ENCODE assay signal across 13 cellular contexts in genomic region chr5:172886396-172886932, GRCh38. TPM values are rescaled to one million over a fixed set of nuclear protein-coding genes. Genes with fewer than 3 reads are reported as not detected.
DNase-seq lines count a peak whose midpoint lies in the region; ATAC-seq, FAIRE-seq and TF ChIP-seq lines count a peak whose summit lies in the region.
"Had no signal": no experiment of that assay in that cellular context is flagged by ENCODE, and none has a peak within 500 bp of the region (broad histone marks: within the 10 kb centered on the region; RNA-seq: fewer than 3 reads in every experiment).

No MANE protein-coding gene starts in this region.

- H3K36me3 Mint-ChIP-seq in CD8-positive, alpha-beta T cell = peaks cover 57% of the 10 kb centered on the region
- peaks cover 40 to 62% of the 10 kb centered on the region in 2 donors for H3K36me3 Mint-ChIP-seq in stimulated activated naive B cell treated with anti-CD40 and anti-IgM and Interleukin-4, amounts not matched to agents 10 μg/mL and 1 μg/mL and 100 μg/mL, for 72 hours
- H3K36me3 Mint-ChIP-seq in activated CD4-positive, alpha-beta memory T cell treated with anti-CD3 and anti-CD28 coated beads for 36 hours = peaks cover 5% of the 10 kb centered on the region
- no peaks in the 10 kb centered on the region for H3K36me3 Mint-ChIP-seq in activated T-helper 2 cell treated with anti-CD3 and anti-CD28 coated beads, Interferon-gamma antibody, Interleukin-2, Interleukin-4, amounts not matched to agents 10 μg/mL and 5 μg/mL and 100 μg/mL, durations not matched to agents 14 hours and 24 hours and 36 hours (ENCODE audit: low read depth)

- no peaks in the 10 kb centered on the region for H3K9me3 ChIP-seq in CD8-positive, alpha-beta T cell (ENCODE audit: low read length)
- H3K9me3 ChIP-seq in K562 (replicated peaks; ENCODE audit: control insufficient read depth, insufficient read depth, low read depth, low read length) (no peaks in the 10 kb centered on the region), HepG2 (ENCODE audit: low read length) (no peaks in the 10 kb centered on the region)
- H3K9me3 ChIP-seq: HAP-1, SJSA1 had no signal

- H3K9me3 Mint-ChIP-seq in CD8-positive, alpha-beta T cell = no peaks in the 10 kb centered on the region
- H3K9me3 Mint-ChIP-seq in stimulated activated naive B cell treated with anti-CD40 and anti-IgM and Interleukin-4, amounts not matched to agents 10 μg/mL and 1 μg/mL and 100 μg/mL, for 72 hours = peaks cover 0 to 5% of the 10 kb centered on the region in 2 donors
- H3K9me3 Mint-ChIP-seq in activated CD4-positive, alpha-beta memory T cell treated with anti-CD3 and anti-CD28 coated beads for 36 hours = no peaks in the 10 kb centered on the region
- no peaks in the 10 kb centered on the region for H3K9me3 Mint-ChIP-seq in activated T-helper 2 cell treated with anti-CD3 and anti-CD28 coated beads, Interferon-gamma antibody, Interleukin-2, Interleukin-4, amounts not matched to agents 10 μg/mL and 5 μg/mL and 100 μg/mL, durations not matched to agents 14 hours and 24 hours and 36 hours

- no peaks in the 10 kb centered on the region for H3K27me3 Mint-ChIP-seq in CD8-positive, alpha-beta T cell (ENCODE audit: low read depth)
- no peaks in the 10 kb centered on the region for H3K27me3 Mint-ChIP-seq in stimulated activated naive B cell treated with anti-CD40 and anti-IgM and Interleukin-4, amounts not matched to agents 10 μg/mL and 1 μg/mL and 100 μg/mL, for 72 hours
- H3K27me3 Mint-ChIP-seq in activated CD4-positive, alpha-beta memory T cell treated with anti-CD3 and anti-CD28 coated beads for 36 hours = no peaks in the 10 kb centered on the region
- H3K27me3 Mint-ChIP-seq in activated T-helper 2 cell treated with anti-CD3 and anti-CD28 coated beads, Interferon-gamma antibody, Interleukin-2, Interleukin-4, amounts not matched to agents 10 μg/mL and 5 μg/mL and 100 μg/mL, durations not matched to agents 14 hours and 24 hours and 36 hours (ENCODE audit: low read depth) = no peaks in the 10 kb centered on the region

- H3K9ac ChIP-seq in K562 (ENCODE audit: insufficient read depth in 1 of 2, low read depth in 2 of 2, low read length in 2 of 2) (no peak overlapping the region), HepG2 (ENCODE audit: insufficient read depth, low read depth, low read length) (no peak overlapping the region)

- no peaks in the 10 kb centered on the region for H3K27me3 ChIP-seq in CD8-positive, alpha-beta T cell (ENCODE audit: insufficient read depth, low read length)
- H3K27me3 ChIP-seq in K562 (ENCODE audit: control insufficient read depth in 2 of 2, insufficient read depth in 2 of 2, low read length in 2 of 2) = no peaks in the 10 kb centered on the region
- no peaks in the 10 kb centered on the region for H3K27me3 ChIP-seq in HepG2 (ENCODE audit: control insufficient read depth in 1 of 2, insufficient read depth in 2 of 2, low read length in 2 of 2)
- H3K27me3 ChIP-seq: SJSA1 had no signal

- TF ChIP-seq EP300 in K562 (IDR thresholded peaks at IDR 0.05; ENCODE audit: low read length) (no peak), HepG2 (IDR thresholded peaks at IDR 0.05; ENCODE audit: low read depth in 2 of 2, low read length in 2 of 2) (no peak), HepG2 (CRISPR knock-in tag; IDR thresholded peaks at IDR 0.05; ENCODE audit: borderline replicate concordance) (no peak)

- H3K4me3 ChIP-seq in CD8-positive, alpha-beta T cell (ENCODE audit: low read depth, low read length) = no peak overlapping the region
- H3K4me3 ChIP-seq in K562 (no peak overlapping the region), HepG2 (replicated peaks in 1 of 3; ENCODE audit: insufficient read depth in 1 of 3, low read depth in 2 of 3, low read length in 3 of 3) (no peak overlapping the region; a peak in 1 of 6 replicates)
- H3K4me3 ChIP-seq: HAP-1, SJSA1 had no signal

- BruUV-seq in K562 (replicated peaks; lab: Mats Ljungman, UMichigan) (no TSS peak), HepG2 (replicated peaks; lab: Mats Ljungman, UMichigan) (no TSS peak)

- 68% methylated on average over 8 of the region's 8 CpGs for WGBS in K562 (ENCODE audit: insufficient coverage, low coverage, missing lambda C conversion rate)
- WGBS in HepG2 (ENCODE audit: low lambda C conversion rate) = 83% methylated on average over 8 of the region's 8 CpGs

- TF ChIP-seq RAD21 in K562 (CRISPR knock-in tag; conservative IDR thresholded peaks at IDR 0.05 in 1 of 2, IDR thresholded peaks at IDR 0.05 in 1 of 2) = no peak
- TF ChIP-seq RAD21 in HepG2 (CRISPR knock-in tag; IDR thresholded peaks at IDR 0.05) = no peak

- H3K4me3 Mint-ChIP-seq in CD8-positive, alpha-beta T cell = no peak overlapping the region
- no peak overlapping the region for H3K4me3 Mint-ChIP-seq in stimulated activated naive B cell treated with anti-CD40 and anti-IgM and Interleukin-4, amounts not matched to agents 10 μg/mL and 1 μg/mL and 100 μg/mL, for 72 hours
- no peak overlapping the region for H3K4me3 Mint-ChIP-seq in activated CD4-positive, alpha-beta memory T cell treated with anti-CD3 and anti-CD28 coated beads for 36 hours
- no peak overlapping the region for H3K4me3 Mint-ChIP-seq in activated T-helper 2 cell treated with anti-CD3 and anti-CD28 coated beads, Interferon-gamma antibody, Interleukin-2, Interleukin-4, amounts not matched to agents 10 μg/mL and 5 μg/mL and 100 μg/mL, durations not matched to agents 14 hours and 24 hours and 36 hours (ENCODE audit: low read depth)

- in situ Hi-C loops in K562 (cut with MboI) (no loop called here), HepG2 (cut with HindIII; ENCODE audit: extremely low pct_ligation_motif_present, low pct_unique_long_range_greater_than_20kb) (no loop called here)

- peaks cover 22% of the 10 kb centered on the region for H3K36me3 ChIP-seq in CD8-positive, alpha-beta T cell (ENCODE audit: insufficient read depth, low read length)
- peaks cover 16% of the 10 kb centered on the region; the same call in 2 of the 3 replicates for H3K36me3 ChIP-seq in K562 (ENCODE audit: control insufficient read depth, insufficient read depth, low read length)
- H3K36me3 ChIP-seq in HepG2 (replicated peaks in 1 of 2; ENCODE audit: control insufficient read depth in 1 of 2, insufficient read depth in 2 of 2, low read length in 2 of 2) = peaks cover 23 to 65% of the 10 kb centered on the region in 2 experiments; a peak in 4 of 5 replicates

- intact Hi-C loops in CD8-positive, alpha-beta T cell (cut with DNase I, micrococcal nuclease) = no loop called here
- intact Hi-C loops in K562 (cut with micrococcal nuclease) = no loop called here
- intact Hi-C loops in HepG2 (cut with micrococcal nuclease; ENCODE audit: unreplicated experiment) = no loop called here
- intact Hi-C loops in activated CD4-positive, alpha-beta memory T cell treated with anti-CD3 and anti-CD28 coated beads for 36 hours (cut with micrococcal nuclease) = no loop called here
- intact Hi-C loops in activated T-helper 2 cell treated with anti-CD3 and anti-CD28 coated beads, Interferon-gamma antibody, Interleukin-2, Interleukin-4, amounts not matched to agents 10 μg/mL and 5 μg/mL and 100 μg/mL, durations not matched to agents 14 hours and 24 hours and 36 hours (cut with micrococcal nuclease) = no loop called here

- no peak overlapping the region for H3K4me2 ChIP-seq in K562 (ENCODE audit: insufficient read depth, low read length)
- peak overlapping the region; percentile 31; the same call in 1 of the 2 replicates for H3K4me2 ChIP-seq in HepG2 (ENCODE audit: low read depth, low read length)

- H2AFZ ChIP-seq in K562 (ENCODE audit: low read depth, low read length) = no peak overlapping the region
- no peak overlapping the region for H2AFZ ChIP-seq in HepG2 (ENCODE audit: low read length)

- peak overlapping the region; percentile 39 for H3K27ac Mint-ChIP-seq in CD8-positive, alpha-beta T cell
- peak overlapping the region; percentile 80 for H3K27ac Mint-ChIP-seq in stimulated activated naive B cell treated with anti-CD40 and anti-IgM and Interleukin-4, amounts not matched to agents 10 μg/mL and 1 μg/mL and 100 μg/mL, for 72 hours
- H3K27ac Mint-ChIP-seq in activated CD4-positive, alpha-beta memory T cell treated with anti-CD3 and anti-CD28 coated beads for 36 hours = no peak overlapping the region
- no peak overlapping the region for H3K27ac Mint-ChIP-seq in activated T-helper 2 cell treated with anti-CD3 and anti-CD28 coated beads, Interferon-gamma antibody, Interleukin-2, Interleukin-4, amounts not matched to agents 10 μg/mL and 5 μg/mL and 100 μg/mL, durations not matched to agents 14 hours and 24 hours and 36 hours

- H3K9me1 ChIP-seq in K562 (ENCODE audit: control insufficient read depth, insufficient read depth, low read length) = no peaks in the 10 kb centered on the region

- TF ChIP-seq POLR2A in K562 (conservative IDR thresholded peaks at IDR 0.05) (no peak), HepG2 (IDR thresholded peaks at IDR 0.05; ENCODE audit: insufficient read depth in 1 of 2, low read depth in 2 of 2, low read length in 2 of 2) (no peak), erythroblast (IDR thresholded peaks at IDR 0.05; ENCODE audit: low read length) (no peak)

- DNase-seq in CD8-positive, alpha-beta T cell = no peak
- no peak for DNase-seq in K562 (ENCODE audit: extremely low read depth in 1 of 4, low spot score in 3 of 4)
- DNase-seq in HepG2 (ENCODE audit: low spot score) = no peak
- no peak for DNase-seq in stimulated activated naive B cell treated with anti-CD40 and anti-IgM and Interleukin-4, amounts not matched to agents 10 μg/mL and 1 μg/mL and 100 μg/mL, for 72 hours
- DNase-seq in DMS153 treated with DMSO at 0.1 percent for 48 hours (lab: John Stamatoyannopoulos, UW; ENCODE audit: unreplicated experiment) = no peak
- DNase-seq in erythroblast (lab: John Stamatoyannopoulos, UW) = no peak
- DNase-seq in activated CD4-positive, alpha-beta memory T cell treated with anti-CD3 and anti-CD28 coated beads for 36 hours = no peak
- no peak for DNase-seq in activated T-helper 2 cell treated with anti-CD3 and anti-CD28 coated beads, Interferon-gamma antibody, Interleukin-2, Interleukin-4, amounts not matched to agents 10 μg/mL and 5 μg/mL and 100 μg/mL, durations not matched to agents 14 hours and 24 hours and 36 hours (ENCODE audit: low spot score)
- DNase-seq: NCI-H146, NCI-H774 had no signal

- H4K20me1 ChIP-seq in K562 (replicated peaks; ENCODE audit: control insufficient read depth, insufficient read depth, low read length) = no peaks in the 10 kb centered on the region
- H4K20me1 ChIP-seq in HepG2 (ENCODE audit: insufficient read depth, low read length) = peaks cover 5% of the 10 kb centered on the region

- H3K4me1 Mint-ChIP-seq in CD8-positive, alpha-beta T cell (ENCODE audit: low read depth) = peaks cover 14% of the 10 kb centered on the region
- H3K4me1 Mint-ChIP-seq in stimulated activated naive B cell treated with anti-CD40 and anti-IgM and Interleukin-4, amounts not matched to agents 10 μg/mL and 1 μg/mL and 100 μg/mL, for 72 hours = peaks cover 26 to 35% of the 10 kb centered on the region in 2 donors
- H3K4me1 Mint-ChIP-seq in activated CD4-positive, alpha-beta memory T cell treated with anti-CD3 and anti-CD28 coated beads for 36 hours (ENCODE audit: low read depth) = peaks cover 6% of the 10 kb centered on the region
- peaks cover 5% of the 10 kb centered on the region for H3K4me1 Mint-ChIP-seq in activated T-helper 2 cell treated with anti-CD3 and anti-CD28 coated beads, Interferon-gamma antibody, Interleukin-2, Interleukin-4, amounts not matched to agents 10 μg/mL and 5 μg/mL and 100 μg/mL, durations not matched to agents 14 hours and 24 hours and 36 hours (ENCODE audit: low read depth)

- H3K27ac ChIP-seq in CD8-positive, alpha-beta T cell (ENCODE audit: low read depth, low read length) = no peak overlapping the region
- no peak overlapping the region for H3K27ac ChIP-seq in K562 (ENCODE audit: extremely low read depth, low read depth, low read length)
- H3K27ac ChIP-seq in HepG2 (ENCODE audit: extremely low read length, insufficient read depth, low read length) = no peak overlapping the region
- H3K27ac ChIP-seq: SJSA1, VCaP had no signal

- H3K4me1 ChIP-seq in CD8-positive, alpha-beta T cell (ENCODE audit: insufficient read depth, low read length) = no peaks in the 10 kb centered on the region
- peaks cover 6 to 11% of the 10 kb centered on the region in 2 experiments; a peak in 4 of 5 replicates for H3K4me1 ChIP-seq in K562 (replicated peaks in 1 of 2; ENCODE audit: control insufficient read depth in 2 of 2, insufficient read depth in 2 of 2, low read length in 2 of 2)
- peaks cover 18% of the 10 kb centered on the region for H3K4me1 ChIP-seq in HepG2 (ENCODE audit: insufficient read depth, low read length)
- H3K4me1 ChIP-seq: HAP-1 had no signal

- TF ChIP-seq CTCF in CD8-positive, alpha-beta T cell (IDR thresholded peaks at IDR 0.05) = no peak
- TF ChIP-seq CTCF in K562 (IDR thresholded peaks at IDR 0.05 in 2 of 3, conservative IDR thresholded peaks at IDR 0.05 in 1 of 3; ENCODE audit: insufficient read depth in 2 of 3, low read depth in 1 of 3, low read length in 3 of 3) (no peak), HepG2 (CRISPR knock-in tag; IDR thresholded peaks at IDR 0.05) (no peak)

- CTCF ChIA-PET in CD8-positive, alpha-beta T cell (lab: Charles Lee) = interaction anchor here (1.6 kb wide), 1 partner anchor 174 kb away, joined by 3 read pairs; no protein-coding TSS in a partner anchor
- CTCF ChIA-PET in K562 (lab: Yijun Ruan, JAX; ENCODE audit: low intra/inter-chr PET ratio) (no interaction called here), HepG2 (lab: Yijun Ruan, JAX; ENCODE audit: low intra/inter-chr PET ratio, low total read pairs) (no interaction called here)
- CTCF ChIA-PET in activated CD4-positive, alpha-beta memory T cell treated with anti-CD3 and anti-CD28 coated beads for 36 hours (lab: Charles Lee) = no interaction called here

- no peaks in the 10 kb centered on the region for H3K79me2 ChIP-seq in K562 (ENCODE audit: control insufficient read depth, insufficient read depth, low read length)
- H3K79me2 ChIP-seq in HepG2 (ENCODE audit: insufficient read depth, low read length) = peaks cover 19% of the 10 kb centered on the region

- FAIRE-seq in K562 (lab: Jason Lieb, UNC) (peak; percentile 19), HepG2 (lab: Jason Lieb, UNC) (no peak)

- POLR2A ChIA-PET in CD8-positive, alpha-beta T cell (lab: Charles Lee) = no interaction called here
- POLR2A ChIA-PET in K562 (lab: Yijun Ruan, JAX) (interaction anchor here (0.6 kb wide), 1 partner anchor 16 kb away, joined by 3 read pairs; no protein-coding TSS in a partner anchor), HepG2 (lab: Yijun Ruan, JAX) (interaction anchor here (0.7 to 2.0 kb wide), 10 partner anchors 9 to 120 kb away, joined by 3 to 30 read pairs (median 3); partner anchors contain the start of gene DUSP1)
- POLR2A ChIA-PET in activated CD4-positive, alpha-beta memory T cell treated with anti-CD3 and anti-CD28 coated beads for 36 hours (lab: Charles Lee) = no interaction called here

- ATAC-seq in CD8-positive, alpha-beta T cell = no peak
- ATAC-seq in K562 (no peak), HepG2 (no peak)
- ATAC-seq in stimulated activated naive B cell treated with anti-CD40 and anti-IgM and Interleukin-4, amounts not matched to agents 10 μg/mL and 1 μg/mL and 100 μg/mL, for 72 hours (replicated peaks) = no peak

RNA-seq across cellular contexts. Expression of gene ERGIC1, which starts 52.4 kb away (rescaled TPM):
- 10 to 100 TPM; 61.0 to 61.2 TPM for total RNA-seq in CD8-positive, alpha-beta T cell
- total RNA-seq in K562 (2011; cell fraction: chromatin; rRNA removed; ENCODE audit: low replicate concordance) = 94.3 and 160 TPM in 2 replicates
- total RNA-seq in K562 (2011; cell fraction: nucleolus; rRNA removed) = 81.7 and 85.4 TPM in 2 replicates
- total RNA-seq in K562 (2011; cell fraction: nucleoplasm; rRNA removed) = 98.5 and 147 TPM in 2 replicates
- total RNA-seq in K562 (2014; rRNA removed) (20.9 and 38.1 TPM in 2 replicates), K562 (2014; rRNA removed; fragmentation: Illumina TruSeq; extraction: Trizol) (33.5 and 38.8 TPM in 2 replicates), K562 (2015; rRNA removed; fragmentation: Illumina TruSeq; extraction: Trizol) (41.9 and 42.5 TPM in 2 replicates), K562 (2021) (48.0 and 51.3 TPM in 2 replicates), HepG2 (2016; rRNA removed; fragmentation: Illumina TruSeq; extraction: Trizol) (56.6 and 78.5 TPM in 2 replicates)
- polyA plus RNA-seq in K562 (2011; rRNA removed) (36.4 and 39.2 TPM in 2 replicates), K562 (2014; fragmentation: Illumina TruSeq; extraction: Trizol) (58.0 and 68.4 TPM in 2 replicates), K562 (2014; fragmentation: Nextera tagmentation; extraction: Ambion mirVana) (10 to 100 TPM in 1 of 2 experiments, 1 to 10 TPM in 1; 5.5 to 11.7 TPM), K562 (2014; rRNA removed) (32.9 and 45.5 TPM in 2 replicates), HepG2 (2011; rRNA removed) (184 and 205 TPM in 2 replicates)
- polyA plus RNA-seq in K562 (2011; cell fraction: cytosol; rRNA removed) = 59.9 and 75.2 TPM in 2 replicates
- 37.4 and 51.3 TPM in 2 replicates for polyA plus RNA-seq in K562 (2011; cell fraction: nucleus; rRNA removed)
- polyA plus RNA-seq in K562 (2012) = 49.8 and 50.4 TPM in 2 replicates
- 42.0 and 52.9 TPM in 2 replicates for polyA minus RNA-seq in K562 (2011; rRNA and poly(A)+ RNA removed)
- polyA minus RNA-seq in K562 (2011; cell fraction: cytosol; rRNA and poly(A)+ RNA removed) = 26.8 and 27.7 TPM in 2 replicates
- 19.5 and 22.5 TPM in 2 replicates for polyA minus RNA-seq in K562 (2011; cell fraction: nucleus; rRNA and poly(A)+ RNA removed)
- 56.7 and 59.9 TPM in 2 replicates for total RNA-seq in HepG2 (2016; cell fraction: cytosol; rRNA removed; fragmentation: Illumina TruSeq; extraction: Trizol; ENCODE audit: low read depth)
- 51.2 and 75.8 TPM in 2 replicates for total RNA-seq in HepG2 (2016; cell fraction: insoluble cytoplasmic fraction; rRNA removed; fragmentation: Illumina TruSeq; extraction: Trizol)
- total RNA-seq in HepG2 (2016; cell fraction: membrane; rRNA removed; fragmentation: Illumina TruSeq; extraction: Trizol) = 144 and 156 TPM in 2 replicates
- total RNA-seq in HepG2 (2016; cell fraction: nucleus; rRNA removed; fragmentation: Illumina TruSeq; extraction: Trizol) = 57.0 and 67.0 TPM in 2 replicates
- 216 and 224 TPM in 2 replicates for polyA plus RNA-seq in HepG2 (2011; cell fraction: cytosol; rRNA removed)
- 121 and 137 TPM in 2 replicates for polyA plus RNA-seq in HepG2 (2011; cell fraction: nucleus; rRNA removed)
- polyA plus RNA-seq in HepG2 (2012) = 145 and 175 TPM in 2 replicates
- polyA plus RNA-seq in HepG2 (2016; cell fraction: cytosol; fragmentation: Illumina TruSeq; extraction: Trizol; ENCODE audit: low read depth) = 87.6 and 105 TPM in 2 replicates
- 71.8 and 81.7 TPM in 2 replicates for polyA plus RNA-seq in HepG2 (2016; cell fraction: insoluble cytoplasmic fraction; fragmentation: Illumina TruSeq; extraction: Trizol; ENCODE audit: low read depth)
- polyA plus RNA-seq in HepG2 (2016; cell fraction: membrane; fragmentation: Illumina TruSeq; extraction: Trizol; ENCODE audit: low read depth) = 183 and 185 TPM in 2 replicates
- 94.6 and 95.4 TPM in 2 replicates for polyA plus RNA-seq in HepG2 (2016; cell fraction: nucleus; fragmentation: Illumina TruSeq; extraction: Trizol; ENCODE audit: insufficient read depth, low read depth)
- 179 and 302 TPM in 2 replicates for polyA minus RNA-seq in HepG2 (2011; rRNA and poly(A)+ RNA removed; ENCODE audit: low replicate concordance)
- 60.3 and 74.0 TPM in 2 replicates for polyA minus RNA-seq in HepG2 (2011; cell fraction: cytosol; rRNA and poly(A)+ RNA removed)
- polyA minus RNA-seq in HepG2 (2011; cell fraction: nucleus; rRNA and poly(A)+ RNA removed) = 85.1 and 89.6 TPM in 2 replicates
- 10 to 100 TPM; 41.9 to 42.7 TPM for total RNA-seq in activated CD4-positive, alpha-beta memory T cell treated with anti-CD3 and anti-CD28 coated beads for 36 hours
- 53.1 and 54.8 TPM in 2 replicates for total RNA-seq in activated T-helper 2 cell treated with anti-CD3 and anti-CD28 coated beads, Interferon-gamma antibody, Interleukin-2, Interleukin-4, amounts not matched to agents 10 μg/mL and 5 μg/mL and 100 μg/mL, durations not matched to agents 14 hours and 24 hours and 36 hours

Comparison
In these comparisons a context has a peak if more than half of its experiments do, and no peak if none do; other contexts are left out.
1. H3K27ac Mint-ChIP-seq: peak in CD8-positive, alpha-beta T cell (single experiment) and stimulated activated naive B cell treated with anti-CD40 and anti-IgM and Interleukin-4, amounts not matched to agents 10 μg/mL and 1 μg/mL and 100 μg/mL, for 72 hours (single experiment); none in activated CD4-positive, alpha-beta memory T cell treated with anti-CD3 and anti-CD28 coated beads for 36 hours (single experiment) and activated T-helper 2 cell treated with anti-CD3 and anti-CD28 coated beads, Interferon-gamma antibody, Interleukin-2, Interleukin-4, amounts not matched to agents 10 μg/mL and 5 μg/mL and 100 μg/mL, durations not matched to agents 14 hours and 24 hours and 36 hours (single experiment).
2. POLR2A ChIA-PET loops: an anchor here in K562 (0.6 kb wide) and HepG2 (0.7 to 2.0 kb wide); none called in CD8-positive, alpha-beta T cell and activated CD4-positive, alpha-beta memory T cell treated with anti-CD3 and anti-CD28 coated beads for 36 hours.